Comparison of ENCODE assay signal across 29 cellular contexts in the genomic region with DNA sequence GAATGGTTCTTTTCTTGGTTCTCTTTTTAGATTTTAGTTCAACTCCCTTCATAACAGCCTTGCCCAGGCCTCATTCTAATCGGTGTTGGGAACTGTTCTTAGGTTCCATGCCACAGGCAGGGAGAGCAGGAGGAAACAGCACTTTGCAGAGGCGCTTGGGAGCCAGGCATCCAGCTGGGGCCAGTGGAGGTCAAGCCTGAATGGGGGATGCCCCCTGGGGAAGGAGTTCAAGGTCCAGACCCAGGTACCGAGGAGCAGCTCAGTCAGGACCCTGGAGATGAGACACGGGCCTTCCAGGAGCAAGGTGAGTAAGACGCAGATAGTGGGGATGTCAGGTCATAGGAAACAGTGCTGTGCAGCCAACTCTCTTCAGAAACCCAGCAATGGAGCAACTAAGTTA. TPM values are rescaled to one million over a fixed set of nuclear protein-coding genes. Genes with fewer than 3 reads are reported as not detected.
DNase-seq lines count a peak whose midpoint lies in the region; ATAC-seq lines count a peak whose summit lies in the region.
"Had no signal": no experiment of that assay in that cellular context is flagged by ENCODE, and none has a peak within 500 bp of the region (broad histone marks: within the 10 kb centered on the region; RNA-seq: fewer than 3 reads in every experiment).

No MANE protein-coding gene starts in this region.

- no peak overlapping the region for H3K4me3 Mint-ChIP-seq in T-helper 2 cell treated with Interferon-gamma antibody and Interleukin-4, amounts not matched to agents 5 μg/mL and 100 μg/mL, for 36 hours
- no peak overlapping the region for H3K4me3 Mint-ChIP-seq in CD4-positive, alpha-beta memory T cell
- H3K4me3 Mint-ChIP-seq in activated T-helper 1 cell treated with anti-CD3 and anti-CD28 coated beads, Interleukin-12 subunit alpha, Interleukin-12 subunit beta, Interleukin-2, Interleukin-4 antibody, amounts not matched to agents 30 ng/mL and 10 ng/mL and 1 ng/mL, durations not matched to agents 14 hours and 24 hours and 36 hours: no peak overlapping the region
- H3K4me3 Mint-ChIP-seq in naive thymus-derived CD8-positive, alpha-beta T cell: peak overlapping the region in 1 of 10 donors; percentile 52
- H3K4me3 Mint-ChIP-seq: activated B cell treated with CpG ODN at 0.5 μM for 24 hours had no signal

- POLR2A ChIA-PET in CD4-positive, alpha-beta memory T cell (lab: Charles Lee; ENCODE audit: partially characterized antibody): no interaction called here
- POLR2A ChIA-PET in naive thymus-derived CD8-positive, alpha-beta T cell (lab: Charles Lee): interaction anchor here (0.6 to 1.2 kb wide), 4 partner anchors 27 to 310 kb away, joined by 3 to 4 read pairs (median 3); partner anchors contain the start of genes ZKSCAN5 and ZNF655

- ATAC-seq in naive thymus-derived CD8-positive, alpha-beta T cell: no peak
- ATAC-seq in HG02884 (IDR thresholded peaks at IDR 0.05; ENCODE audit: unreplicated experiment) (no peak), HG02981 (IDR thresholded peaks at IDR 0.05; ENCODE audit: unreplicated experiment) (no peak)

- peaks cover 81% of the 10 kb centered on the region for H3K36me3 Mint-ChIP-seq in T-helper 2 cell treated with Interferon-gamma antibody and Interleukin-4, amounts not matched to agents 5 μg/mL and 100 μg/mL, for 36 hours (ENCODE audit: low read depth)
- H3K36me3 Mint-ChIP-seq in CD4-positive, alpha-beta memory T cell: peaks cover 54 to 90% of the 10 kb centered on the region in 2 donors
- H3K36me3 Mint-ChIP-seq in activated T-helper 1 cell treated with anti-CD3 and anti-CD28 coated beads, Interleukin-12 subunit alpha, Interleukin-12 subunit beta, Interleukin-2, Interleukin-4 antibody, amounts not matched to agents 30 ng/mL and 10 ng/mL and 1 ng/mL, durations not matched to agents 14 hours and 24 hours and 36 hours (ENCODE audit: low read depth): peaks cover 74% of the 10 kb centered on the region
- H3K36me3 Mint-ChIP-seq in naive thymus-derived CD8-positive, alpha-beta T cell: peaks cover 0 to 70% (median 42%) of the 10 kb centered on the region in 3 donors

- no peaks in the 10 kb centered on the region for H3K27me3 ChIP-seq in CD4-positive, alpha-beta memory T cell (ENCODE audit: insufficient read depth, low read length)
- H3K27me3 ChIP-seq: adrenal gland, BE2C, ovary, sigmoid colon, transverse colon had no signal

- peaks cover 42% of the 10 kb centered on the region for H3K4me1 ChIP-seq in CD4-positive, alpha-beta memory T cell (ENCODE audit: insufficient read depth, low read length)
- H3K4me1 ChIP-seq: BE2C had no signal

- H3K27me3 Mint-ChIP-seq in T-helper 2 cell treated with Interferon-gamma antibody and Interleukin-4, amounts not matched to agents 5 μg/mL and 100 μg/mL, for 36 hours (ENCODE audit: low read depth): no peaks in the 10 kb centered on the region
- no peaks in the 10 kb centered on the region for H3K27me3 Mint-ChIP-seq in CD4-positive, alpha-beta memory T cell
- peaks cover 4% of the 10 kb centered on the region for H3K27me3 Mint-ChIP-seq in activated T-helper 1 cell treated with anti-CD3 and anti-CD28 coated beads, Interleukin-12 subunit alpha, Interleukin-12 subunit beta, Interleukin-2, Interleukin-4 antibody, amounts not matched to agents 30 ng/mL and 10 ng/mL and 1 ng/mL, durations not matched to agents 14 hours and 24 hours and 36 hours (ENCODE audit: insufficient read depth)
- no peaks in the 10 kb centered on the region for H3K27me3 Mint-ChIP-seq in naive thymus-derived CD8-positive, alpha-beta T cell
- H3K27me3 Mint-ChIP-seq: activated B cell treated with CpG ODN at 0.5 μM for 24 hours had no signal

- no peaks in the 10 kb centered on the region for H3K9me3 ChIP-seq in CD4-positive, alpha-beta memory T cell (ENCODE audit: control insufficient read depth in 1 of 2, low read length in 2 of 2)
- H3K9me3 ChIP-seq: adrenal gland, BE2C, ovary, sigmoid colon, transverse colon had no signal

- H3K36me3 ChIP-seq in CD4-positive, alpha-beta memory T cell (ENCODE audit: insufficient read depth, low read length): peaks cover 51% of the 10 kb centered on the region
- H3K36me3 ChIP-seq: ovary had no signal

- H3K27ac ChIP-seq in CD4-positive, alpha-beta memory T cell (ENCODE audit: low read depth, low read length): no peak overlapping the region
- H3K27ac ChIP-seq: adrenal gland, epithelial cell of prostate, ovary, sigmoid colon, transverse colon had no signal

- intact Hi-C loops in CD4-positive, alpha-beta memory T cell (cut with micrococcal nuclease): no loop called here
- intact Hi-C loops in activated T-helper 1 cell treated with anti-CD3 and anti-CD28 coated beads, Interleukin-12 subunit alpha, Interleukin-12 subunit beta, Interleukin-2, Interleukin-4 antibody, amounts not matched to agents 30 ng/mL and 10 ng/mL and 1 ng/mL, durations not matched to agents 14 hours and 24 hours and 36 hours (cut with micrococcal nuclease): loop anchor here (10.0 kb wide), 1 partner anchor 394 kb away; the partner anchor contains the start of gene ZKSCAN1

- CTCF ChIA-PET in CD4-positive, alpha-beta memory T cell (lab: Charles Lee; ENCODE audit: partially characterized antibody): no interaction called here

- H3K9me3 Mint-ChIP-seq in T-helper 2 cell treated with Interferon-gamma antibody and Interleukin-4, amounts not matched to agents 5 μg/mL and 100 μg/mL, for 36 hours: no peaks in the 10 kb centered on the region
- H3K9me3 Mint-ChIP-seq in CD4-positive, alpha-beta memory T cell: no peaks in the 10 kb centered on the region
- H3K9me3 Mint-ChIP-seq in activated T-helper 1 cell treated with anti-CD3 and anti-CD28 coated beads, Interleukin-12 subunit alpha, Interleukin-12 subunit beta, Interleukin-2, Interleukin-4 antibody, amounts not matched to agents 30 ng/mL and 10 ng/mL and 1 ng/mL, durations not matched to agents 14 hours and 24 hours and 36 hours: no peaks in the 10 kb centered on the region
- H3K9me3 Mint-ChIP-seq in naive thymus-derived CD8-positive, alpha-beta T cell: no peaks in the 10 kb centered on the region
- H3K9me3 Mint-ChIP-seq: activated B cell treated with CpG ODN at 0.5 μM for 24 hours had no signal

- DNase-seq in T-helper 2 cell treated with Interferon-gamma antibody and Interleukin-4, amounts not matched to agents 5 μg/mL and 100 μg/mL, for 36 hours (ENCODE audit: low spot score): no peak
- DNase-seq in T-helper 2 cell (no peak), NCI-H2107 treated with DMSO at 0.1 percent for 48 hours (lab: John Stamatoyannopoulos, UW; ENCODE audit: unreplicated experiment) (no peak)
- DNase-seq in CD4-positive, alpha-beta memory T cell: no peak
- no peak for DNase-seq in activated T-helper 1 cell treated with anti-CD3 and anti-CD28 coated beads, Interleukin-12 subunit alpha, Interleukin-12 subunit beta, Interleukin-2, Interleukin-4 antibody, amounts not matched to agents 30 ng/mL and 10 ng/mL and 1 ng/mL, durations not matched to agents 14 hours and 24 hours and 36 hours (ENCODE audit: low spot score)
- no peak for DNase-seq in naive thymus-derived CD8-positive, alpha-beta T cell
- DNase-seq: 8988T; activated B cell treated with CpG ODN at 0.5 μM for 24 hours; BE2C; DMS 273 treated with DMSO at 0.1 percent for 48 hours; GDM1; H7; Karpas-422; NCI-H1105 treated with DMSO at 0.1 percent for 48 hours; NCI-H510A; ovary; Right ventricle myocardium superior; sigmoid colon; stimulated activated naive CD4-positive, alpha-beta T cell; transverse colon had no signal

- peaks cover 66% of the 10 kb centered on the region for H3K4me1 Mint-ChIP-seq in T-helper 2 cell treated with Interferon-gamma antibody and Interleukin-4, amounts not matched to agents 5 μg/mL and 100 μg/mL, for 36 hours (ENCODE audit: low read depth)
- peaks cover 42 to 86% (median 62%) of the 10 kb centered on the region in 4 donors for H3K4me1 Mint-ChIP-seq in CD4-positive, alpha-beta memory T cell
- peaks cover 81% of the 10 kb centered on the region for H3K4me1 Mint-ChIP-seq in activated T-helper 1 cell treated with anti-CD3 and anti-CD28 coated beads, Interleukin-12 subunit alpha, Interleukin-12 subunit beta, Interleukin-2, Interleukin-4 antibody, amounts not matched to agents 30 ng/mL and 10 ng/mL and 1 ng/mL, durations not matched to agents 14 hours and 24 hours and 36 hours (ENCODE audit: low read depth)
- H3K4me1 Mint-ChIP-seq in naive thymus-derived CD8-positive, alpha-beta T cell: peaks cover 43 to 83% (median 75%) of the 10 kb centered on the region in 4 donors

- peak overlapping the region; percentile 18 for H3K27ac Mint-ChIP-seq in T-helper 2 cell treated with Interferon-gamma antibody and Interleukin-4, amounts not matched to agents 5 μg/mL and 100 μg/mL, for 36 hours
- H3K27ac Mint-ChIP-seq in CD4-positive, alpha-beta memory T cell: peak overlapping the region in 4 of 7 donors; percentile 18 to 60 (median 52)
- H3K27ac Mint-ChIP-seq in activated T-helper 1 cell treated with anti-CD3 and anti-CD28 coated beads, Interleukin-12 subunit alpha, Interleukin-12 subunit beta, Interleukin-2, Interleukin-4 antibody, amounts not matched to agents 30 ng/mL and 10 ng/mL and 1 ng/mL, durations not matched to agents 14 hours and 24 hours and 36 hours: peak overlapping the region; percentile 36
- peak overlapping the region; percentile 51 to 100 (median 95) for H3K27ac Mint-ChIP-seq in naive thymus-derived CD8-positive, alpha-beta T cell
- H3K27ac Mint-ChIP-seq: activated B cell treated with CpG ODN at 0.5 μM for 24 hours had no signal

- no peak overlapping the region for H3K4me3 ChIP-seq in CD4-positive, alpha-beta memory T cell (ENCODE audit: low read length in 2 of 2)
- H3K4me3 ChIP-seq: adrenal gland, ovary, sigmoid colon, transverse colon had no signal

RNA-seq across cellular contexts. Expression of gene ZSCAN25, which starts 4.5 kb away (rescaled TPM):
- 10 to 100 TPM; 40.4 to 43.1 TPM for total RNA-seq in CD4-positive, alpha-beta memory T cell
- 10 to 100 TPM; 10.2 to 18.3 TPM for polyA plus RNA-seq in CD4-positive, alpha-beta memory T cell
- total RNA-seq in activated T-helper 1 cell treated with anti-CD3 and anti-CD28 coated beads, Interleukin-12 subunit alpha, Interleukin-12 subunit beta, Interleukin-2, Interleukin-4 antibody, amounts not matched to agents 30 ng/mL and 10 ng/mL and 1 ng/mL, durations not matched to agents 14 hours and 24 hours and 36 hours: 31.5 and 32.9 TPM in 2 replicates
- 10 to 100 TPM; 57.1 to 57.8 TPM for total RNA-seq in naive thymus-derived CD8-positive, alpha-beta T cell
- polyA plus RNA-seq in naive thymus-derived CD8-positive, alpha-beta T cell: 10 to 100 TPM in 2 of 3 donors, 1 to 10 TPM in 1; 9.2 to 19.0 (median 16.2) TPM

RNA-seq across cellular contexts. Expression of gene TMEM225B, which starts 23.2 kb away (rescaled TPM):
- total RNA-seq in CD4-positive, alpha-beta memory T cell: 1 to 10 TPM; 1.0 to 1.1 TPM
- polyA plus RNA-seq in CD4-positive, alpha-beta memory T cell: under 1 TPM; 0.61 to 0.98 TPM
- total RNA-seq in activated T-helper 1 cell treated with anti-CD3 and anti-CD28 coated beads, Interleukin-12 subunit alpha, Interleukin-12 subunit beta, Interleukin-2, Interleukin-4 antibody, amounts not matched to agents 30 ng/mL and 10 ng/mL and 1 ng/mL, durations not matched to agents 14 hours and 24 hours and 36 hours: 0.60 and 0.64 TPM in 2 replicates
- total RNA-seq in naive thymus-derived CD8-positive, alpha-beta T cell: 1 to 10 TPM; 2.3 to 2.5 TPM
- 1 to 10 TPM; 2.7 to 3.4 (median 2.8) TPM for polyA plus RNA-seq in naive thymus-derived CD8-positive, alpha-beta T cell
- total RNA-seq: frontal cortex, kidney epithelial cell, lung microvascular endothelial cell, Right ventricle myocardium superior had no signal

RNA-seq across cellular contexts. Expression of gene CYP3A5, which starts 58.5 kb away (rescaled TPM):
- total RNA-seq in CD4-positive, alpha-beta memory T cell: not detected
- under 1 TPM; 0.19 to 0.45 TPM for polyA plus RNA-seq in CD4-positive, alpha-beta memory T cell
- total RNA-seq in activated T-helper 1 cell treated with anti-CD3 and anti-CD28 coated beads, Interleukin-12 subunit alpha, Interleukin-12 subunit beta, Interleukin-2, Interleukin-4 antibody, amounts not matched to agents 30 ng/mL and 10 ng/mL and 1 ng/mL, durations not matched to agents 14 hours and 24 hours and 36 hours: not detected in 2 replicates
- total RNA-seq in naive thymus-derived CD8-positive, alpha-beta T cell: under 1 TPM in 1 of 2 experiments, not detected in 1; 0.16 TPM
- under 1 TPM; 0.14 to 0.41 (median 0.20) TPM for polyA plus RNA-seq in naive thymus-derived CD8-positive, alpha-beta T cell
- total RNA-seq: activated B cell treated with CpG ODN at 0.5 μM for 24 hours; lung microvascular endothelial cell; myocyte; Right ventricle myocardium superior; T-helper 1 cell treated with Interleukin-12 subunit alpha and Interleukin-12 subunit beta and Interleukin-4 antibody, amounts not matched to agents 30 ng/mL and 1 ng/mL, for 36 hours had no signal

Comparison
In these comparisons a context has a peak if more than half of its experiments do, and no peak if none do; other contexts are left out.
1. H3K27ac Mint-ChIP-seq: peak in every context shown above with its lines; median percentile 95 in naive thymus-derived CD8-positive, alpha-beta T cell; 52 in CD4-positive, alpha-beta memory T cell; 36 in activated T-helper 1 cell treated with anti-CD3 and anti-CD28 coated beads, Interleukin-12 subunit alpha, Interleukin-12 subunit beta, Interleukin-2, Interleukin-4 antibody, amounts not matched to agents 30 ng/mL and 10 ng/mL and 1 ng/mL, durations not matched to agents 14 hours and 24 hours and 36 hours; 18 in T-helper 2 cell treated with Interferon-gamma antibody and Interleukin-4, amounts not matched to agents 5 μg/mL and 100 μg/mL, for 36 hours.